In genomic region chrX:20266810-20267598, GRCh38 we compare ENCODE assay signal across 8 cellular contexts. TPM values are rescaled to one million over a fixed set of nuclear protein-coding genes. Genes with fewer than 3 reads are reported as not detected.
A peak's percentile ranks its signal among the peaks of the same experiment; 100 is the strongest.
DNase-seq lines count a peak whose midpoint lies in the region; ATAC-seq and TF ChIP-seq lines count a peak whose summit lies in the region.

TSS of gene RPS6KA3 (minus strand) at chrX:20266909. CDS start at chrX:20266632, 277 bp downstream.

- no peaks in the 10 kb centered on the region for H3K9me3 ChIP-seq in neural cell (ENCODE audit: low read length)

- TF ChIP-seq EP300 in neural cell (conservative IDR thresholded peaks at IDR 0.05; ENCODE audit: poor library complexity, severe bottlenecking), result no peak

- H3K36me3 ChIP-seq in neural cell (ENCODE audit: insufficient read depth, low read length), result no peaks in the 10 kb centered on the region

- H3K79me2 ChIP-seq in neural cell (replicated peaks; ENCODE audit: insufficient read depth, low read length), result peaks cover 17% of the 10 kb centered on the region

- no peaks in the 10 kb centered on the region for H3K9me3 Mint-ChIP-seq in stimulated activated naive CD8-positive, alpha-beta T cell treated with anti-CD3 and anti-CD28 coated beads, Interleukin-15, amount 100 ng/mL, for 72 hours

- peak within 1 kb of the TSS; percentile 95 to 98 for H3K27ac Mint-ChIP-seq in stimulated activated naive CD8-positive, alpha-beta T cell treated with anti-CD3 and anti-CD28 coated beads, Interleukin-15, amount 100 ng/mL, for 72 hours

- no peaks in the 10 kb centered on the region for H3K9me2 ChIP-seq in neural cell (ENCODE audit: insufficient read depth, low read length)

- H3F3A ChIP-seq in neural cell (ENCODE audit: insufficient read depth, low read length, poor library complexity, severe bottlenecking), result no peaks in the 10 kb centered on the region

- H3K9ac ChIP-seq in neural cell (ENCODE audit: low read length), result peak within 1 kb of the TSS; percentile 63

- no peak for TF ChIP-seq CTCF in neural cell (IDR thresholded peaks at IDR 0.05; ENCODE audit: poor library complexity, severe bottlenecking)

- H3K4me3 ChIP-seq in neural cell (ENCODE audit: low read length), result peak within 1 kb of the TSS; percentile 78

- H2AFZ ChIP-seq in neural cell (ENCODE audit: low read depth, low read length), result peak within 1 kb of the TSS; percentile 40

- no peaks in the 10 kb centered on the region for H3K27me3 Mint-ChIP-seq in stimulated activated naive CD8-positive, alpha-beta T cell treated with anti-CD3 and anti-CD28 coated beads, Interleukin-15, amount 100 ng/mL, for 72 hours

- peak; percentile 80 for ATAC-seq in stimulated activated naive CD8-positive, alpha-beta T cell treated with anti-CD3 and anti-CD28 coated beads, Interleukin-15, amount 100 ng/mL, for 72 hours

- no peaks in the 10 kb centered on the region for H4K20me1 ChIP-seq in neural cell (ENCODE audit: insufficient read depth)

- peaks cover 15% of the 10 kb centered on the region for H3K4me1 Mint-ChIP-seq in stimulated activated naive CD8-positive, alpha-beta T cell treated with anti-CD3 and anti-CD28 coated beads, Interleukin-15, amount 100 ng/mL, for 72 hours

- H3K27me3 ChIP-seq in neural cell (ENCODE audit: insufficient read depth, low read depth, low read length), result peaks cover 8% of the 10 kb centered on the region

- no peak within 1 kb of the TSS for H3K27ac ChIP-seq in neural cell (ENCODE audit: low read length)

- no peak within 1 kb of the TSS for H3K4me2 ChIP-seq in neural cell (ENCODE audit: low read length)

- peak; percentile 92 for DNase-seq in ELF-1 (ENCODE audit: low read depth, low spot score)
- peak; percentile 82 for DNase-seq in H4 (ENCODE audit: low spot score)
- DNase-seq in M059J (ENCODE audit: low read depth), result peak; percentile 85
- DNase-seq in SHP77 (lab: John Stamatoyannopoulos, UW), result peak; percentile 43 to 63
- DNase-seq in activated effector memory CD4-positive, alpha-beta T cell treated with anti-CD3 and anti-CD28 coated beads, Interleukin-2, amount 50 U/mL, for 16 hours, result peak; percentile 96
- peak; percentile 76 for DNase-seq in fibroblast of the conjunctiva (ENCODE audit: low read depth)
- DNase-seq in stimulated activated naive CD8-positive, alpha-beta T cell treated with anti-CD3 and anti-CD28 coated beads, Interleukin-15, amount 100 ng/mL, for 72 hours, result peak; percentile 84 to 91

- TF ChIP-seq RAD21 in neural cell (conservative IDR thresholded peaks at IDR 0.05), result no peak

- H3K4me3 Mint-ChIP-seq in stimulated activated naive CD8-positive, alpha-beta T cell treated with anti-CD3 and anti-CD28 coated beads, Interleukin-15, amount 100 ng/mL, for 72 hours, result peak within 1 kb of the TSS; percentile 91 to 94

TF ChIP-seq in neural cell, 6 proteins besides CTCF, POLR2A, EP300 and RAD21:
- TF ChIP-seq REST (IDR thresholded peaks at IDR 0.05; ENCODE audit: borderline replicate concordance) (no peak), SMC3 (conservative IDR thresholded peaks at IDR 0.05; ENCODE audit: poor library complexity) (no peak), TAF1 (IDR thresholded peaks at IDR 0.05; ENCODE audit: low read depth) (no peak), EZH2 (IDR thresholded peaks at IDR 0.05; ENCODE audit: borderline replicate concordance, insufficient read depth, low read length, poor library complexity, severe bottlenecking) (no peak), POLR2AphosphoS5 (IDR thresholded peaks at IDR 0.05) (peak; percentile 82), MXI1 (conservative IDR thresholded peaks at IDR 0.05; ENCODE audit: poor library complexity, severe bottlenecking) (no peak)

RNA-seq across cellular contexts. Expression of gene RPS6KA3, which starts in this region (rescaled TPM):
- total RNA-seq in H4 (2014; rRNA removed; shearing (Covaris generic)), result 48.0 and 60.0 TPM in 2 replicates
- 36.1 and 47.9 TPM in 2 replicates for total RNA-seq in M059J (2014; rRNA removed; shearing (Covaris generic))
- polyA plus RNA-seq in neural cell, result 16.5 and 18.1 TPM in 2 replicates
- polyA minus RNA-seq in neural cell, result 33.1 and 37.5 TPM in 2 replicates
